ENCODE assay signal across 1 cellular context in genomic region chr9:4864234-4864661, GRCh38.
TF ChIP-seq lines count a peak whose summit lies in the region.

No MANE protein-coding gene starts in this region.

TF ChIP-seq in IMR-90, 13 proteins besides CTCF, POLR2A, EP300 and RAD21 (continued from another document):
- TF ChIP-seq RCOR1 (IDR thresholded peaks at IDR 0.05; ENCODE audit: insufficient replicate concordance, low read length) (no peak), FOS (IDR thresholded peaks at IDR 0.05; ENCODE audit: low read depth, low read length) (no peak), USF2 (IDR thresholded peaks at IDR 0.05; ENCODE audit: low read depth, low read length) (no peak), ELK1 (IDR thresholded peaks at IDR 0.05; ENCODE audit: borderline replicate concordance, low read depth, low read length) (no peak), NFE2L2 (IDR thresholded peaks at IDR 0.05; ENCODE audit: low read depth, low read length) (no peak), CHD1 (IDR thresholded peaks at IDR 0.05; ENCODE audit: low read depth, low read length) (no peak), MAZ (IDR thresholded peaks at IDR 0.05; ENCODE audit: borderline replicate concordance, low read depth, low read length) (no peak), SMC3 (IDR thresholded peaks at IDR 0.05; ENCODE audit: low read depth, low read length) (no peak), BHLHE40 (IDR thresholded peaks at IDR 0.05; ENCODE audit: low read depth, low read length) (no peak), RFX5 (IDR thresholded peaks at IDR 0.05; ENCODE audit: low read depth, low read length) (no peak), CEBPB (IDR thresholded peaks at IDR 0.05; ENCODE audit: low read depth, low read length) (no peak), MAFK (IDR thresholded peaks at IDR 0.05; ENCODE audit: low read depth, low read length) (no peak)
TF ChIP-seq in IMR-90: peak in this region for 0.
